Comparison of ENCODE assay signal across 1 cellular context in the genomic region with DNA sequence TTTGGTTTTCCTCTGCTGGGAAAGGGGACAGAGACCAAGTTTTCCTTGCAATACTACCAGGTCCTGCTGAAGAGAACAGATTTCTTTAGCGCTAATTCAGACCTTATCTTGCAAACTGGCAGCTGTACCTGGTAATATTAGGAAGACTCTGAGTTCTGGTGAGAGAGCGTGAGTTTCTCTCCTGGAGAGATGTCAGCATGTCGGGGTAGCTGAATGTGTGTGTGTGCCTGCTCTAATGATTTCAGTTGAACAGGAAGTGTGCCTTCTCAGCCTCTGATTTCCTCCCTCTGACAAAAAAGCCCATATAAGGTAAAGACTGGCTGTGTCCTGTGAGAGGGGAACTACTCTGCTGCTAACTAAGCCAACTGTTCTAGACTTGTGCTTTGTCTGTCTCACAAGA.
A peak's percentile ranks its signal among the peaks of the same experiment; 100 is the strongest.
TF ChIP-seq lines count a peak whose summit lies in the region.

No MANE protein-coding gene starts in this region.

TF ChIP-seq in GM12878, 131 proteins besides CTCF, POLR2A, EP300 and RAD21 (continued from another document and continues in another):
- TF ChIP-seq HSF1 (IDR thresholded peaks at IDR 0.05; ENCODE audit: low read depth, low read length): no peak
- TF ChIP-seq, protein P1, sequence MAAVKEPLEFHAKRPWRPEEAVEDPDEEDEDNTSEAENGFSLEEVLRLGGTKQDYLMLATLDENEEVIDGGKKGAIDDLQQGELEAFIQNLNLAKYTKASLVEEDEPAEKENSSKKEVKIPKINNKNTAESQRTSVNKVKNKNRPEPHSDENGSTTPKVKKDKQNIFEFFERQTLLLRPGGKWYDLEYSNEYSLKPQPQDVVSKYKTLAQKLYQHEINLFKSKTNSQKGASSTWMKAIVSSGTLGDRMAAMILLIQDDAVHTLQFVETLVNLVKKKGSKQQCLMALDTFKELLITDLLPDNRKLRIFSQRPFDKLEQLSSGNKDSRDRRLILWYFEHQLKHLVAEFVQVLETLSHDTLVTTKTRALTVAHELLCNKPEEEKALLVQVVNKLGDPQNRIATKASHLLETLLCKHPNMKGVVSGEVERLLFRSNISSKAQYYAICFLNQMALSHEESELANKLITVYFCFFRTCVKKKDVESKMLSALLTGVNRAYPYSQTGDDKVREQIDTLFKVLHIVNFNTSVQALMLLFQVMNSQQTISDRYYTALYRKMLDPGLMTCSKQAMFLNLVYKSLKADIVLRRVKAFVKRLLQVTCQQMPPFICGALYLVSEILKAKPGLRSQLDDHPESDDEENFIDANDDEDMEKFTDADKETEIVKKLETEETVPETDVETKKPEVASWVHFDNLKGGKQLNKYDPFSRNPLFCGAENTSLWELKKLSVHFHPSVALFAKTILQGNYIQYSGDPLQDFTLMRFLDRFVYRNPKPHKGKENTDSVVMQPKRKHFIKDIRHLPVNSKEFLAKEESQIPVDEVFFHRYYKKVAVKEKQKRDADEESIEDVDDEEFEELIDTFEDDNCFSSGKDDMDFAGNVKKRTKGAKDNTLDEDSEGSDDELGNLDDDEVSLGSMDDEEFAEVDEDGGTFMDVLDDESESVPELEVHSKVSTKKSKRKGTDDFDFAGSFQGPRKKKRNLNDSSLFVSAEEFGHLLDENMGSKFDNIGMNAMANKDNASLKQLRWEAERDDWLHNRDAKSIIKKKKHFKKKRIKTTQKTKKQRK (IDR thresholded peaks at IDR 0.05; ENCODE audit: low read depth, low read length): no peak
- peak; percentile 96 for TF ChIP-seq POLR2AphosphoS5 (IDR thresholded peaks at IDR 0.05; ENCODE audit: low read length)
- TF ChIP-seq MYC (IDR thresholded peaks at IDR 0.05; ENCODE audit: insufficient read depth, insufficient read length, insufficient replicate concordance, low read length, severe bottlenecking): no peak
- no peak for TF ChIP-seq ASH2L (IDR thresholded peaks at IDR 0.05; ENCODE audit: borderline replicate concordance, low read depth)
- TF ChIP-seq YBX1 (IDR thresholded peaks at IDR 0.05): no peak
- TF ChIP-seq JUND (IDR thresholded peaks at IDR 0.05; ENCODE audit: low read depth, low read length): no peak
- peak; percentile 76 for TF ChIP-seq ZBED1 (IDR thresholded peaks at IDR 0.05; ENCODE audit: borderline replicate concordance)
- no peak for TF ChIP-seq CUX1 (IDR thresholded peaks at IDR 0.05; ENCODE audit: insufficient replicate concordance, low read depth, low read length)
- TF ChIP-seq MXI1 (IDR thresholded peaks at IDR 0.05; ENCODE audit: low read depth, low read length): peak; percentile 25; the same call in 1 of the 2 replicates
- TF ChIP-seq SRF (IDR thresholded peaks at IDR 0.05; ENCODE audit: low read depth in 2 of 2, low read length in 2 of 2): peak; percentile 96 to 100
- peak; percentile 67; the same call in 1 of the 2 replicates for TF ChIP-seq GABPA (IDR thresholded peaks at IDR 0.05; ENCODE audit: low read depth)
- TF ChIP-seq, protein P2, sequence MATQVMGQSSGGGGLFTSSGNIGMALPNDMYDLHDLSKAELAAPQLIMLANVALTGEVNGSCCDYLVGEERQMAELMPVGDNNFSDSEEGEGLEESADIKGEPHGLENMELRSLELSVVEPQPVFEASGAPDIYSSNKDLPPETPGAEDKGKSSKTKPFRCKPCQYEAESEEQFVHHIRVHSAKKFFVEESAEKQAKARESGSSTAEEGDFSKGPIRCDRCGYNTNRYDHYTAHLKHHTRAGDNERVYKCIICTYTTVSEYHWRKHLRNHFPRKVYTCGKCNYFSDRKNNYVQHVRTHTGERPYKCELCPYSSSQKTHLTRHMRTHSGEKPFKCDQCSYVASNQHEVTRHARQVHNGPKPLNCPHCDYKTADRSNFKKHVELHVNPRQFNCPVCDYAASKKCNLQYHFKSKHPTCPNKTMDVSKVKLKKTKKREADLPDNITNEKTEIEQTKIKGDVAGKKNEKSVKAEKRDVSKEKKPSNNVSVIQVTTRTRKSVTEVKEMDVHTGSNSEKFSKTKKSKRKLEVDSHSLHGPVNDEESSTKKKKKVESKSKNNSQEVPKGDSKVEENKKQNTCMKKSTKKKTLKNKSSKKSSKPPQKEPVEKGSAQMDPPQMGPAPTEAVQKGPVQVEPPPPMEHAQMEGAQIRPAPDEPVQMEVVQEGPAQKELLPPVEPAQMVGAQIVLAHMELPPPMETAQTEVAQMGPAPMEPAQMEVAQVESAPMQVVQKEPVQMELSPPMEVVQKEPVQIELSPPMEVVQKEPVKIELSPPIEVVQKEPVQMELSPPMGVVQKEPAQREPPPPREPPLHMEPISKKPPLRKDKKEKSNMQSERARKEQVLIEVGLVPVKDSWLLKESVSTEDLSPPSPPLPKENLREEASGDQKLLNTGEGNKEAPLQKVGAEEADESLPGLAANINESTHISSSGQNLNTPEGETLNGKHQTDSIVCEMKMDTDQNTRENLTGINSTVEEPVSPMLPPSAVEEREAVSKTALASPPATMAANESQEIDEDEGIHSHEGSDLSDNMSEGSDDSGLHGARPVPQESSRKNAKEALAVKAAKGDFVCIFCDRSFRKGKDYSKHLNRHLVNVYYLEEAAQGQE (IDR thresholded peaks at IDR 0.05; ENCODE audit: low read depth, low read length): no peak
- TF ChIP-seq FOS (IDR thresholded peaks at IDR 0.05; ENCODE audit: borderline replicate concordance, extremely low read depth, insufficient read length): no peak
- TF ChIP-seq TARDBP (IDR thresholded peaks at IDR 0.05; ENCODE audit: borderline replicate concordance): no peak
- TF ChIP-seq ZNF217 (IDR thresholded peaks at IDR 0.05): no peak
- peak; percentile 85 for TF ChIP-seq SMAD1 (IDR thresholded peaks at IDR 0.05; ENCODE audit: low read depth, partially characterized antibody)
- TF ChIP-seq CHD4 (IDR thresholded peaks at IDR 0.05): no peak
- no peak for TF ChIP-seq EGR1 (IDR thresholded peaks at IDR 0.05; ENCODE audit: borderline replicate concordance in 1 of 2, low read depth in 2 of 2, low read length in 2 of 2)
- peak; percentile 74 for TF ChIP-seq ATF2 (IDR thresholded peaks at IDR 0.05; ENCODE audit: low read length)
- TF ChIP-seq, protein P3, sequence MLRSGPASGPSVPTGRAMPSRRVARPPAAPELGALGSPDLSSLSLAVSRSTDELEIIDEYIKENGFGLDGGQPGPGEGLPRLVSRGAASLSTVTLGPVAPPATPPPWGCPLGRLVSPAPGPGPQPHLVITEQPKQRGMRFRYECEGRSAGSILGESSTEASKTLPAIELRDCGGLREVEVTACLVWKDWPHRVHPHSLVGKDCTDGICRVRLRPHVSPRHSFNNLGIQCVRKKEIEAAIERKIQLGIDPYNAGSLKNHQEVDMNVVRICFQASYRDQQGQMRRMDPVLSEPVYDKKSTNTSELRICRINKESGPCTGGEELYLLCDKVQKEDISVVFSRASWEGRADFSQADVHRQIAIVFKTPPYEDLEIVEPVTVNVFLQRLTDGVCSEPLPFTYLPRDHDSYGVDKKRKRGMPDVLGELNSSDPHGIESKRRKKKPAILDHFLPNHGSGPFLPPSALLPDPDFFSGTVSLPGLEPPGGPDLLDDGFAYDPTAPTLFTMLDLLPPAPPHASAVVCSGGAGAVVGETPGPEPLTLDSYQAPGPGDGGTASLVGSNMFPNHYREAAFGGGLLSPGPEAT (IDR thresholded peaks at IDR 0.05; ENCODE audit: low read depth): 0 out of 2 replicates have a peak, but pooled peaks have one; percentile 24
- no peak for TF ChIP-seq TCF7 (IDR thresholded peaks at IDR 0.05; ENCODE audit: borderline replicate concordance)
- TF ChIP-seq STAT3 (IDR thresholded peaks at IDR 0.05; ENCODE audit: low read depth, low read length): no peak
- no peak for TF ChIP-seq SREBF2 (IDR thresholded peaks at IDR 0.05; ENCODE audit: low read length)
- TF ChIP-seq TCF12 (IDR thresholded peaks at IDR 0.05; ENCODE audit: low read depth, low read length): no peak
- peak; percentile 47; the same call in 1 of the 2 replicates for TF ChIP-seq FOXM1 (IDR thresholded peaks at IDR 0.05; ENCODE audit: low read depth, low read length)
- TF ChIP-seq NFYA (IDR thresholded peaks at IDR 0.05; ENCODE audit: borderline replicate concordance, low read depth, low read length): no peak
- peak; percentile 92 for TF ChIP-seq PML (IDR thresholded peaks at IDR 0.05; ENCODE audit: low read length)
- TF ChIP-seq TCF3 (IDR thresholded peaks at IDR 0.05; ENCODE audit: borderline replicate concordance, insufficient read depth, low read depth, low read length): no peak
- TF ChIP-seq JUNB (IDR thresholded peaks at IDR 0.05): peak; percentile 17; the same call in 1 of the 2 replicates
- no peak for TF ChIP-seq BMI1 (IDR thresholded peaks at IDR 0.05; ENCODE audit: borderline replicate concordance)
- 0 out of 2 replicates have a peak, but pooled peaks have one; percentile 11 for TF ChIP-seq HCFC1 (IDR thresholded peaks at IDR 0.05; ENCODE audit: low read length)
- 0 out of 2 replicates have a peak, but pooled peaks have one; percentile 28 for TF ChIP-seq DPF2 (IDR thresholded peaks at IDR 0.05)
- TF ChIP-seq MLLT1 (IDR thresholded peaks at IDR 0.05): peak; percentile 88
- peak; percentile 67 for TF ChIP-seq IRF4 (IDR thresholded peaks at IDR 0.05; ENCODE audit: low read depth, low read length)
- TF ChIP-seq MEF2B (IDR thresholded peaks at IDR 0.05; ENCODE audit: partially characterized antibody, poor library complexity, severe bottlenecking): no peak
- TF ChIP-seq, protein P4, sequence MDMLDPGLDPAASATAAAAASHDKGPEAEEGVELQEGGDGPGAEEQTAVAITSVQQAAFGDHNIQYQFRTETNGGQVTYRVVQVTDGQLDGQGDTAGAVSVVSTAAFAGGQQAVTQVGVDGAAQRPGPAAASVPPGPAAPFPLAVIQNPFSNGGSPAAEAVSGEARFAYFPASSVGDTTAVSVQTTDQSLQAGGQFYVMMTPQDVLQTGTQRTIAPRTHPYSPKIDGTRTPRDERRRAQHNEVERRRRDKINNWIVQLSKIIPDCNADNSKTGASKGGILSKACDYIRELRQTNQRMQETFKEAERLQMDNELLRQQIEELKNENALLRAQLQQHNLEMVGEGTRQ (IDR thresholded peaks at IDR 0.05; ENCODE audit: borderline replicate concordance, low read depth, low read length): no peak
- peak; percentile 88 for TF ChIP-seq PAX5 (IDR thresholded peaks at IDR 0.05; ENCODE audit: borderline replicate concordance, low read depth, low read length)
- TF ChIP-seq, protein P5, sequence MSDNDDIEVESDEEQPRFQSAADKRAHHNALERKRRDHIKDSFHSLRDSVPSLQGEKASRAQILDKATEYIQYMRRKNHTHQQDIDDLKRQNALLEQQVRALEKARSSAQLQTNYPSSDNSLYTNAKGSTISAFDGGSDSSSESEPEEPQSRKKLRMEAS (IDR thresholded peaks at IDR 0.05; ENCODE audit: low read depth, low read length): no peak
